In the genomic region with DNA sequence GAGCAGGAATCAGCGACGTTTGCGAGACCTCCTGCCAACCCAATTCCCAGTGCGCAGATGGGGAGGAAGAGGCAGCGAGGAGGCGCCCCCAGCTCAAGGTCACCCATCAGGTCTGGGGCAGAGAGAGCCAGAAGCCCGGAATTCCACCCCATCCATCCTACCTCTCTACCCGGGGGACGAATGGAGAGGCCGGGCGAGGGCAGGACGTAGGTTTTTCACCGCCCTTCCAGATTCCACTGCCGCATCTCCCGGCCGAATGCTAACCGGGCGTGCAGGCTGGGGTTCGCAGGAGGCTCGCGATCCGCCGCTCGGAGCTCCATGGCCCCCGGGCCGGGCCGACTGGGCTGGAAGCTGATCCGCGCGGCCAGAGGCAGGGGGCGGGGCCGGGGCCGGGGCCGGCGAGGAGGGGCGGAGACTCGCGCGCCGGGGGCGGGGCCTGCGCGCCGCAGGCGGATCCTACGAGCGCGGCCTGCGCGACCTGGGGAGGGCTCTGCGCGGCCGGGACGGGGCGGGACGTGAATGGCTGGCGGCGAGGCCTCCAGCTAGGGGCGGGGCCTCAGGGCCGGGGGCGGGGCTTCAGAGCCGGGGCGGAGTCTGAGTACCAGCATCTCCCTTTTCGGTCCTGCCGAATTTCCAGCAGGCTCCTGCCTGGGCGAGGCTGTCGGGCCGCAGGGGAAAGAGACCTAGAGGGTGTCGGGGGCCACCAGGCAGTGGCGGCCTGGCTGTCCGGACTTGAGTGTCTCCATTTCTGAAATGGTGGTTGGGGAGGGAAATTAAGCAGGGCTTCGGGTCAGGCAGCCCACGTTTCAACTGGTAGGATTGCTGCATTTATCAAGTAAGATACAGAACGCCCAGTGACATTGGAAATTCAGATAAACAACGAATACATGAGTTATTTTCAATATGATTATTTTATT, we compare ENCODE assay signal across 1 cellular context.
TF ChIP-seq lines count a peak whose summit lies in the region.

ST6GALNAC4 (minus strand) TSS at position 377 of the 917 bp plus-strand sequence. CDS start 622 bp downstream, outside the sequence.

TF ChIP-seq in H1, 55 proteins besides CTCF, POLR2A, EP300 and RAD21:
- TF ChIP-seq YY1 (IDR thresholded peaks at IDR 0.05; ENCODE audit: low read depth, low read length) (0 out of 2 replicates have a peak, but pooled peaks have one; percentile 19), TEAD4 (IDR thresholded peaks at IDR 0.05; ENCODE audit: low read depth, low read length) (0 out of 2 replicates have a peak, but pooled peaks have one; percentile 2), KDM4A (IDR thresholded peaks at IDR 0.05; ENCODE audit: low read depth, low read length, severe bottlenecking) (peak; percentile 60), CTBP2 (IDR thresholded peaks at IDR 0.05; ENCODE audit: borderline replicate concordance, insufficient read depth, insufficient read length, low read length) (no peak), CBX5 (IDR thresholded peaks at IDR 0.05; ENCODE audit: low read depth, low read length) (no peak), EZH2 (IDR thresholded peaks at IDR 0.05; ENCODE audit: low read depth, low read length, severe bottlenecking) (no peak), NRF1 (IDR thresholded peaks at IDR 0.05; ENCODE audit: low read depth, low read length) (peak; percentile 16; the same call in 1 of the 2 replicates), KDM5A (IDR thresholded peaks at IDR 0.05; ENCODE audit: low read length) (no peak)
